23 cellular contexts compared by ENCODE assay signal in the genomic region with DNA sequence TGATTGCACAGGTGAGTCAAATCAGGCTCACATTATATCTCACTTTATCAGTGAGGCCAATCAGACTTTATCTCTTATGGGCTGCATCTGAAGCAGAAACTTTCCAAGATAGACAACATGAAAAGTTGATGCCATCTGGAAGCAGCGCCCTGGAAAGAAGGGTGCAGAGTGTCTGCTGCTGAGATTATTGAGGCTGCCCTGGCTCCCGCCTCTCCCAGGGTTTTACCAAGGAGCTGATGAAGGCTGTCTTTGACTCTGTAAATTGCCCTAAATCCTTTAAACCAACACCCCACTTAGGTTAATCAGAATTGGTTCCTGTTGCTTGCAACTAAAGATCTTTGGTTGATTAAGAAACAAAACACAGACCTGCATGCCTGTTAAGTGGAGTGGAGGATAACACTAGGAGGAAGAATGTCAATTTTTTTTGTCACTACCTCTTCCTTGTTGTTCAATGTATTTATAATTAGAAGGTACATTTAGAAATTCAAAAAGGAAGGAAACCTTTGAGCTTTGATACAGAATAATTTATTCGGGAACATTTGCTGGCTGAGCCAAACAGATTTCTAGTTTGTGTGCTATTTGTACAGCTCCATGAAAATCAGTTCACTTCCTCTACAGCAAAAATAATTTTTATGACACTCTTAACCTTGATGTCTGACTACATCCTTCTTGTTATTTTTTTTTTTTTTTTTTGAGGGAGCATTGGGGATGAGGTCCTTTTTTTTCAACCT.
DNase-seq lines count a peak whose midpoint lies in the region; ATAC-seq and TF ChIP-seq lines count a peak whose summit lies in the region.
"Had no signal": no experiment of that assay in that cellular context is flagged by ENCODE, and none has a peak within 500 bp of the region (broad histone marks: within the 10 kb centered on the region; RNA-seq: fewer than 3 reads in every experiment).

No MANE protein-coding gene starts in this region.

- no peak overlapping the region for H3K4me3 Mint-ChIP-seq in progenitor cell of endocrine pancreas (ENCODE audit: low read depth)
- H3K4me3 Mint-ChIP-seq: CD4-positive, CD25-positive, alpha-beta regulatory T cell had no signal

- no peak for TF ChIP-seq POLR2A in esophagus muscularis mucosa (IDR thresholded peaks at IDR 0.05; ENCODE audit: low read depth)

- no peaks in the 10 kb centered on the region for H3K4me1 ChIP-seq in HUES48 (ENCODE audit: control insufficient read depth, insufficient read depth, low read length)
- peaks cover 7 to 35% (median 30%) of the 10 kb centered on the region in 4 donors for H3K4me1 ChIP-seq in esophagus muscularis mucosa
- H3K4me1 ChIP-seq: BE2C had no signal

- H3K27me3 ChIP-seq in HUES48 (ENCODE audit: control insufficient read depth, insufficient read depth, low read length) (no peaks in the 10 kb centered on the region), esophagus muscularis mucosa (no peaks in the 10 kb centered on the region)
- H3K27me3 ChIP-seq: BE2C had no signal

- peak overlapping the region; percentile 71 for H3K27ac Mint-ChIP-seq in progenitor cell of endocrine pancreas

- H3K4me1 Mint-ChIP-seq in progenitor cell of endocrine pancreas (ENCODE audit: low read depth), result peaks cover 51% of the 10 kb centered on the region
- H3K4me1 Mint-ChIP-seq: CD4-positive, CD25-positive, alpha-beta regulatory T cell had no signal

- no peak for ATAC-seq in HG03280 (IDR thresholded peaks at IDR 0.05; ENCODE audit: unreplicated experiment)
- no peak for ATAC-seq in GM19035 (IDR thresholded peaks at IDR 0.05; ENCODE audit: unreplicated experiment)
- ATAC-seq: HCT116 had no signal

- TF ChIP-seq EP300 in esophagus muscularis mucosa (IDR thresholded peaks at IDR 0.05), result no peak

- intact Hi-C loops in esophagus muscularis mucosa (cut with DNase I), result no loop called here

- no peak for TF ChIP-seq CTCF in esophagus muscularis mucosa (IDR thresholded peaks at IDR 0.05)
- no peak for TF ChIP-seq CTCF in progenitor cell of endocrine pancreas (IDR thresholded peaks at IDR 0.05; ENCODE audit: unreplicated experiment)

- H3K36me3 ChIP-seq in HUES48 (ENCODE audit: control insufficient read depth, insufficient read depth, low read length) (no peaks in the 10 kb centered on the region), esophagus muscularis mucosa (no peaks in the 10 kb centered on the region)
- H3K36me3 ChIP-seq: BE2C had no signal

- H3K36me3 Mint-ChIP-seq in progenitor cell of endocrine pancreas (ENCODE audit: insufficient read depth), result no peaks in the 10 kb centered on the region
- H3K36me3 Mint-ChIP-seq: CD4-positive, CD25-positive, alpha-beta regulatory T cell had no signal

- peak overlapping the region; percentile 3 for H3K27ac ChIP-seq in HUES48 (ENCODE audit: low read depth, low read length)
- H3K27ac ChIP-seq in esophagus muscularis mucosa (replicated peaks in 1 of 4), result no peak overlapping the region
- H3K27ac ChIP-seq: 22Rv1, SK-N-MC had no signal

- H3K9me3 Mint-ChIP-seq in progenitor cell of endocrine pancreas (ENCODE audit: low read depth), result no peaks in the 10 kb centered on the region

- H3K27me3 Mint-ChIP-seq in progenitor cell of endocrine pancreas, result no peaks in the 10 kb centered on the region

- H3K9me3 ChIP-seq in HUES48 (ENCODE audit: control insufficient read depth, insufficient read depth, low read length) (no peaks in the 10 kb centered on the region), esophagus muscularis mucosa (no peaks in the 10 kb centered on the region)
- H3K9me3 ChIP-seq: BE2C had no signal

- DNase-seq in DMS53 (lab: John Stamatoyannopoulos, UW), result peak; percentile 27
- no peak for DNase-seq in DMS53 treated with DMSO at 0.1 percent for 48 hours (lab: John Stamatoyannopoulos, UW; ENCODE audit: unreplicated experiment)
- DNase-seq in esophagus muscularis mucosa (ENCODE audit: extremely low spot score), result peak; percentile 50
- no peak for DNase-seq in progenitor cell of endocrine pancreas (ENCODE audit: low spot score, unreplicated experiment)
- DNase-seq in NCI-H2081 (lab: John Stamatoyannopoulos, UW), result no peak
- DNase-seq: BE2C; CD4-positive, CD25-positive, alpha-beta regulatory T cell; COR-L47; GOT3; KG1; NCI-H1436 treated with DMSO at 0.1 percent for 48 hours; NCI-H2029 treated with DMSO at 0.1 percent for 48 hours; NCI-H2171 treated with DMSO at 0.1 percent for 48 hours; NCI-H446 treated with DMSO at 0.1 percent for 48 hours; NCI-H69; OCI-M1; Right ventricle myocardium superior had no signal

- no peak overlapping the region for H3K9ac ChIP-seq in HUES48 (ENCODE audit: low read depth, low read length)

- WGBS in esophagus muscularis mucosa, result 72% methylated on average over 1 of the region's 3 CpGs

- H3K4me3 ChIP-seq in HUES48 (ENCODE audit: low read depth, low read length), result no peak overlapping the region
- no peak overlapping the region for H3K4me3 ChIP-seq in esophagus muscularis mucosa
- H3K4me3 ChIP-seq: SK-N-MC had no signal

Comparison
In these comparisons a context has a peak if more than half of its experiments do, and no peak if none do; other contexts are left out.
1. DNase-seq: peak in DMS53 (single experiment) and esophagus muscularis mucosa (single experiment); none in DMS53 treated with DMSO at 0.1 percent for 48 hours (single experiment), progenitor cell of endocrine pancreas (single experiment) and NCI-H2081 (0 of 2).